Comparison of ENCODE assay signal across 9 cellular contexts in the genomic region with DNA sequence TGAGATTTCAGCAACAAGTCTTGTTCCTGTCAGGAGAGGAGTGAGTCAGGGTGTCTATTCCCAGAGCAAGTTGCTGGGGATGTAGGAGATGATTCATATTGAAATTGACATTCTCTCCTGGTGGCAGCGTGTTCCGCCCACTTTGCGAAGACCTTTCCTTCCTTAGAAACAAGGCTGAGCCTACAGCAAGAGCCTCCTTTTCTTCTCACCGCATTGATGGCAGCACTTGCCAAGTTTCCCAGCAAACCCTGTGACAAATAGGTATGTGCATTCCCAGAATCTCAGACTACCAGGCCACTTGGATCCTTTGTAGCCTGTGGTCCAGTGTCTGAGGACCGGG.
A peak's percentile ranks its signal among the peaks of the same experiment; 100 is the strongest.
DNase-seq lines count a peak whose midpoint lies in the region; ATAC-seq and TF ChIP-seq lines count a peak whose summit lies in the region.
"Had no signal": no experiment of that assay in that cellular context is flagged by ENCODE, and none has a peak within 500 bp of the region (broad histone marks: within the 10 kb centered on the region; RNA-seq: fewer than 3 reads in every experiment).

No MANE protein-coding gene starts in this region.

- no peak for ATAC-seq in T-helper 17 cell

- TF ChIP-seq CTCF in RWPE1 (conservative IDR thresholded peaks at IDR 0.05; ENCODE audit: low read depth), result no peak
- no peak for TF ChIP-seq CTCF in fibroblast of villous mesenchyme (IDR thresholded peaks at IDR 0.05; ENCODE audit: insufficient read depth, low read depth, low read length)

- H3K9me3 ChIP-seq in T-helper 17 cell (ENCODE audit: control insufficient read depth, low read length, poor library complexity, severe bottlenecking), result no peaks in the 10 kb centered on the region
- H3K9me3 ChIP-seq in Karpas-422 (ENCODE audit: low read length), result no peaks in the 10 kb centered on the region

- no peak overlapping the region for H3K9ac ChIP-seq in Karpas-422 (ENCODE audit: low read length)

- H3K4me1 ChIP-seq in Karpas-422 (ENCODE audit: low read length), result no peaks in the 10 kb centered on the region

- H3K27me3 Mint-ChIP-seq in T-helper 17 cell, result no peaks in the 10 kb centered on the region

- H3K4me1 Mint-ChIP-seq in T-helper 17 cell, result peaks cover 21% of the 10 kb centered on the region

- H3K27ac Mint-ChIP-seq in T-helper 17 cell, result no peak overlapping the region

- no peak overlapping the region for H3K4me2 ChIP-seq in Karpas-422 (ENCODE audit: low read depth, low read length, poor library complexity, severe bottlenecking)

- H3K27me3 ChIP-seq in Karpas-422 (ENCODE audit: low read length), result no peaks in the 10 kb centered on the region

- H3K9me2 ChIP-seq in Karpas-422 (replicated peaks; ENCODE audit: insufficient read depth, low read length), result no peaks in the 10 kb centered on the region

- no peak overlapping the region for H2AFZ ChIP-seq in Karpas-422 (ENCODE audit: low read length)

- H3K79me2 ChIP-seq in Karpas-422 (ENCODE audit: low read length), result no peaks in the 10 kb centered on the region

- H3K4me3 ChIP-seq in fibroblast of villous mesenchyme (ENCODE audit: low read depth, low read length) (no peak overlapping the region), Karpas-422 (ENCODE audit: low read length) (no peak overlapping the region)

- no peak overlapping the region for H3K4me3 Mint-ChIP-seq in T-helper 17 cell

- CTCF ChIA-PET in RWPE1 (lab: Yijun Ruan, JAX), result interaction anchor here (1.4 kb wide), 1 partner anchor 10 kb away, joined by 3 read pairs; no protein-coding TSS in a partner anchor

- H3K36me3 Mint-ChIP-seq in T-helper 17 cell (ENCODE audit: low read depth), result no peaks in the 10 kb centered on the region

- H3K36me3 ChIP-seq in Karpas-422 (ENCODE audit: insufficient read depth, low read length), result no peaks in the 10 kb centered on the region

- H3K27ac ChIP-seq in RWPE1 (peak overlapping the region; percentile 68), Karpas-422 (ENCODE audit: low read length) (no peak overlapping the region)

- H4K20me1 ChIP-seq in Karpas-422 (ENCODE audit: insufficient read depth, low read depth, low read length), result no peaks in the 10 kb centered on the region

- DNase-seq in EL (peak; percentile 87), RWPE1 (ENCODE audit: low spot score) (peak; percentile 78), fibroblast of villous mesenchyme (ENCODE audit: low read depth) (peak; percentile 91), pulmonary artery endothelial cell (ENCODE audit: low read depth, low spot score) (peak; percentile 58), T-helper 17 cell (no peak), epidermal melanocyte (ENCODE audit: insufficient read length, low spot score) (no peak), Karpas-422 (no peak)
- no peak for DNase-seq in stimulated activated CD4-positive, alpha-beta T cell treated with anti-CD3 and anti-CD28 coated beads, Interleukin-12 subunit alpha, Interleukin-12 subunit beta, amount 100 ng/mL, for 4 hours
- DNase-seq: NCI-H2171 had no signal

- POLR2A ChIA-PET in RWPE1 (lab: Yijun Ruan, JAX; ENCODE audit: low non-redundant PET), result no interaction called here

Comparison
In these comparisons a context has a peak if more than half of its experiments do, and no peak if none do; other contexts are left out.
1. DNase-seq: peak in EL (single experiment), RWPE1 (single experiment), fibroblast of villous mesenchyme (single experiment) and pulmonary artery endothelial cell (single experiment); none in stimulated activated CD4-positive, alpha-beta T cell treated with anti-CD3 and anti-CD28 coated beads, Interleukin-12 subunit alpha, Interleukin-12 subunit beta, amount 100 ng/mL, for 4 hours (single experiment), T-helper 17 cell (0 of 3), epidermal melanocyte (single experiment) and Karpas-422 (single experiment).